8 cellular contexts compared by ENCODE assay signal in genomic region chr7:25259487-25260243, GRCh38. TPM values are rescaled to one million over a fixed set of nuclear protein-coding genes. Genes with fewer than 3 reads are reported as not detected.
DNase-seq lines count a peak whose midpoint lies in the region; ATAC-seq and TF ChIP-seq lines count a peak whose summit lies in the region.

No MANE protein-coding gene starts in this region.

- no peak overlapping the region for H3K27ac ChIP-seq in CD4-positive, alpha-beta memory T cell (ENCODE audit: low read depth, low read length)
- H3K27ac ChIP-seq in suprapubic skin: no peak overlapping the region

- peak overlapping the region in 4 of 7 donors; percentile 34 to 57 (median 53) for H3K27ac Mint-ChIP-seq in CD4-positive, alpha-beta memory T cell

- TF ChIP-seq POLR2A in suprapubic skin (IDR thresholded peaks at IDR 0.05): no peak

- intact Hi-C loops in CD4-positive, alpha-beta memory T cell (cut with micrococcal nuclease): loop anchor here (1.0 kb wide), 3 partner anchors 130 to 595 kb away; no protein-coding TSS in a partner anchor

- CTCF ChIA-PET in CD4-positive, alpha-beta memory T cell (lab: Charles Lee; ENCODE audit: partially characterized antibody): interaction anchor here (0.6 to 5.4 kb wide), 28 partner anchors 8 to 792 kb away, joined by 3 to 195 read pairs (median 4); partner anchors contain the start of gene NPVF

- DNase-seq in CD4-positive, alpha-beta memory T cell: peak; percentile 61 to 71 (median 66)
- peak; percentile 82 for DNase-seq in LoVo (ENCODE audit: low spot score)
- peak; percentile 81 for DNase-seq in RKO (ENCODE audit: low spot score)
- DNase-seq in activated T-helper 1 cell treated with Interleukin-2 at 50 U/mL for 16 hours (ENCODE audit: low read depth): peak; percentile 22
- DNase-seq in fibroblast of pulmonary artery (ENCODE audit: low read depth): peak; percentile 85
- peak; percentile 48 for DNase-seq in non-pigmented ciliary epithelial cell (ENCODE audit: low read depth)
- peak; percentile 77 to 81 for DNase-seq in suprapubic skin (ENCODE audit: low spot score in 2 of 2)

- no peaks in the 10 kb centered on the region for H3K36me3 ChIP-seq in CD4-positive, alpha-beta memory T cell (ENCODE audit: insufficient read depth, low read length)
- H3K36me3 ChIP-seq in suprapubic skin: no peaks in the 10 kb centered on the region

- POLR2A ChIA-PET in CD4-positive, alpha-beta memory T cell (lab: Charles Lee; ENCODE audit: partially characterized antibody): interaction anchor here (0.9 kb wide), 1 partner anchor 307 kb away, joined by 3 read pairs; no protein-coding TSS in a partner anchor

- H3K36me3 Mint-ChIP-seq in CD4-positive, alpha-beta memory T cell: no peaks in the 10 kb centered on the region

- H3K9me3 Mint-ChIP-seq in CD4-positive, alpha-beta memory T cell: no peaks in the 10 kb centered on the region

- H3K4me1 ChIP-seq in CD4-positive, alpha-beta memory T cell (ENCODE audit: insufficient read depth, low read length): peaks cover 25% of the 10 kb centered on the region
- peaks cover 25% of the 10 kb centered on the region for H3K4me1 ChIP-seq in suprapubic skin

- 23% methylated on average over 13 of the region's 13 CpGs for WGBS in suprapubic skin

- peak overlapping the region in 6 of 8 donors; percentile 46 to 77 (median 55) for H3K4me3 Mint-ChIP-seq in CD4-positive, alpha-beta memory T cell

- ATAC-seq in GM21390 (IDR thresholded peaks at IDR 0.05; ENCODE audit: unreplicated experiment): peak; percentile 89

- no peaks in the 10 kb centered on the region for H3K27me3 ChIP-seq in CD4-positive, alpha-beta memory T cell (ENCODE audit: insufficient read depth, low read length)
- H3K27me3 ChIP-seq in suprapubic skin: no peaks in the 10 kb centered on the region

- no peak overlapping the region for H3K4me3 ChIP-seq in CD4-positive, alpha-beta memory T cell (ENCODE audit: low read length in 2 of 2)
- no peak overlapping the region for H3K4me3 ChIP-seq in fibroblast of pulmonary artery (replicated peaks; ENCODE audit: low read depth, low read length)
- no peak overlapping the region for H3K4me3 ChIP-seq in suprapubic skin

- H3K27me3 Mint-ChIP-seq in CD4-positive, alpha-beta memory T cell: peaks cover 4 to 13% of the 10 kb centered on the region in 2 donors

- TF ChIP-seq EP300 in suprapubic skin (IDR thresholded peaks at IDR 0.05): no peak

- H3K4me1 Mint-ChIP-seq in CD4-positive, alpha-beta memory T cell: peaks cover 18 to 29% (median 23%) of the 10 kb centered on the region in 4 donors

- no peaks in the 10 kb centered on the region for H3K9me3 ChIP-seq in CD4-positive, alpha-beta memory T cell (ENCODE audit: control insufficient read depth in 1 of 2, low read length in 2 of 2)
- no peaks in the 10 kb centered on the region for H3K9me3 ChIP-seq in suprapubic skin

- TF ChIP-seq CTCF in fibroblast of pulmonary artery (IDR thresholded peaks at IDR 0.05; ENCODE audit: low read length, missing control alignments) (peak; percentile 93), suprapubic skin (IDR thresholded peaks at IDR 0.05) (peak; percentile 73 to 84)

RNA-seq across cellular contexts. Expression of gene NPVF, which starts 31.4 kb away (rescaled TPM):
- total RNA-seq in CD4-positive, alpha-beta memory T cell: not detected
- not detected for polyA plus RNA-seq in CD4-positive, alpha-beta memory T cell
- not detected for total RNA-seq in suprapubic skin

Comparison
In these comparisons a context has a peak if more than half of its experiments do, and no peak if none do; other contexts are left out.
1. DNase-seq: peak in every context shown above with its lines; median percentile 85 in fibroblast of pulmonary artery; 82 in LoVo; 81 in RKO; 79 in suprapubic skin; 66 in CD4-positive, alpha-beta memory T cell; 48 in non-pigmented ciliary epithelial cell; 22 in activated T-helper 1 cell treated with Interleukin-2 at 50 U/mL for 16 hours.